In genomic region chr4:8110071-8110986, GRCh38 we compare ENCODE assay signal across 9 cellular contexts. TPM values are rescaled to one million over a fixed set of nuclear protein-coding genes. Genes with fewer than 3 reads are reported as not detected.
A peak's percentile ranks its signal among the peaks of the same experiment; 100 is the strongest.
DNase-seq lines count a peak whose midpoint lies in the region; ATAC-seq and TF ChIP-seq lines count a peak whose summit lies in the region.
"Had no signal": no experiment of that assay in that cellular context is flagged by ENCODE, and none has a peak within 500 bp of the region (broad histone marks: within the 10 kb centered on the region; RNA-seq: fewer than 3 reads in every experiment).

No MANE protein-coding gene starts in this region.

- peaks cover 2% of the 10 kb centered on the region for H3K27me3 Mint-ChIP-seq in activated CD8-positive, alpha-beta memory T cell treated with anti-CD3 and anti-CD28 coated beads, Interleukin-2, amount 10 ng/mL, durations not matched to agents 7 days and 5 days

- H3K27ac Mint-ChIP-seq in activated CD8-positive, alpha-beta memory T cell treated with anti-CD3 and anti-CD28 coated beads, Interleukin-2, amount 10 ng/mL, durations not matched to agents 7 days and 5 days: no peak overlapping the region

- H3K4me3 ChIP-seq in fibroblast of the aortic adventitia (ENCODE audit: low read depth, low read length): no peak overlapping the region
- no peak overlapping the region for H3K4me3 ChIP-seq in skeletal muscle tissue (ENCODE audit: low read length in 3 of 3)
- H3K4me3 ChIP-seq in gastroesophageal sphincter: no peak overlapping the region
- H3K4me3 ChIP-seq: heart left ventricle had no signal

- TF ChIP-seq POLR2A in gastroesophageal sphincter (IDR thresholded peaks at IDR 0.05): no peak

- H3K4me1 Mint-ChIP-seq in activated CD8-positive, alpha-beta memory T cell treated with anti-CD3 and anti-CD28 coated beads, Interleukin-2, amount 10 ng/mL, durations not matched to agents 7 days and 5 days: peaks cover 1% of the 10 kb centered on the region

- CTCF ChIA-PET in activated CD8-positive, alpha-beta memory T cell treated with anti-CD3 and anti-CD28 coated beads, Interleukin-2, amount 10 ng/mL, durations not matched to agents 7 days and 5 days (lab: Charles Lee): no interaction called here

- H3K9me3 Mint-ChIP-seq in activated CD8-positive, alpha-beta memory T cell treated with anti-CD3 and anti-CD28 coated beads, Interleukin-2, amount 10 ng/mL, durations not matched to agents 7 days and 5 days (ENCODE audit: low read depth): no peaks in the 10 kb centered on the region

- ATAC-seq in activated CD8-positive, alpha-beta memory T cell treated with anti-CD3 and anti-CD28 coated beads, Interleukin-2, amount 10 ng/mL, durations not matched to agents 7 days and 5 days: peak; percentile 49
- ATAC-seq in GM18498 (IDR thresholded peaks at IDR 0.05; ENCODE audit: unreplicated experiment) (no peak), gastroesophageal sphincter (no peak)
- ATAC-seq: heart left ventricle had no signal

- H3K4me3 Mint-ChIP-seq in activated CD8-positive, alpha-beta memory T cell treated with anti-CD3 and anti-CD28 coated beads, Interleukin-2, amount 10 ng/mL, durations not matched to agents 7 days and 5 days: no peak overlapping the region

- H3K9me3 ChIP-seq in skeletal muscle tissue (ENCODE audit: control insufficient read depth in 3 of 3, low read length in 3 of 3) (peaks cover 0 to 5% (median 0%) of the 10 kb centered on the region in 3 donors), gastroesophageal sphincter (no peaks in the 10 kb centered on the region)
- H3K9me3 ChIP-seq: heart left ventricle had no signal

- no peak for TF ChIP-seq EP300 in gastroesophageal sphincter (IDR thresholded peaks at IDR 0.05)

- H3K27ac ChIP-seq in skeletal muscle tissue (ENCODE audit: low read depth, low read length) (peak overlapping the region; percentile 29), gastroesophageal sphincter (no peak overlapping the region)
- H3K27ac ChIP-seq: heart left ventricle had no signal

- no peaks in the 10 kb centered on the region for H3K36me3 Mint-ChIP-seq in activated CD8-positive, alpha-beta memory T cell treated with anti-CD3 and anti-CD28 coated beads, Interleukin-2, amount 10 ng/mL, durations not matched to agents 7 days and 5 days

- peaks cover 59 to 92% (median 80%) of the 10 kb centered on the region in 3 donors for H3K4me1 ChIP-seq in skeletal muscle tissue (ENCODE audit: control insufficient read depth in 3 of 3, insufficient read depth in 3 of 3, low read length in 3 of 3)
- peaks cover 0 to 23% (median 0%) of the 10 kb centered on the region in 3 donors for H3K4me1 ChIP-seq in gastroesophageal sphincter

- H3K36me3 ChIP-seq in skeletal muscle tissue (ENCODE audit: control insufficient read depth in 3 of 3, insufficient read depth in 3 of 3, low read length in 3 of 3): peaks cover 11 to 42% (median 29%) of the 10 kb centered on the region in 3 donors
- peaks cover 0 to 8% of the 10 kb centered on the region in 2 donors for H3K36me3 ChIP-seq in gastroesophageal sphincter
- H3K36me3 ChIP-seq: heart left ventricle had no signal

- no peak for DNase-seq in activated CD8-positive, alpha-beta memory T cell treated with anti-CD3 and anti-CD28 coated beads, Interleukin-2, amount 10 ng/mL, durations not matched to agents 7 days and 5 days
- DNase-seq in activated CD8-positive, alpha-beta memory T cell treated with anti-CD3 and anti-CD28 coated beads, Interleukin-2, amount 50 U/mL, for 48 hours: no peak
- peak; percentile 7 for DNase-seq in NCI-H226
- DNase-seq in fibroblast of the aortic adventitia (ENCODE audit: low read depth): no peak
- no peak for DNase-seq in NCI-H69 (lab: John Stamatoyannopoulos, UW)

- H3K9ac ChIP-seq in skeletal muscle tissue (ENCODE audit: low read depth in 1 of 3, low read length in 3 of 3): peak overlapping the region in 1 of 3 donors; percentile 40

- TF ChIP-seq CTCF in fibroblast of the aortic adventitia (IDR thresholded peaks at IDR 0.05; ENCODE audit: insufficient read depth, low read length) (peak; percentile 17), gastroesophageal sphincter (IDR thresholded peaks at IDR 0.05) (no peak)

- WGBS in gastroesophageal sphincter (ENCODE audit: low coverage in 1 of 2), 2 donors: 60 to 66% methylated on average over 1 to 7 of the region's 29 CpGs

- H3K27me3 ChIP-seq in skeletal muscle tissue (ENCODE audit: control insufficient read depth in 3 of 3, insufficient read depth in 3 of 3, low read length in 3 of 3) (no peaks in the 10 kb centered on the region), gastroesophageal sphincter (no peaks in the 10 kb centered on the region)
- H3K27me3 ChIP-seq: heart left ventricle had no signal

RNA-seq across cellular contexts. Expression of gene ABLIM2, which starts 48.3 kb away (rescaled TPM):
- total RNA-seq in activated CD8-positive, alpha-beta memory T cell treated with anti-CD3 and anti-CD28 coated beads, Interleukin-2, amount 10 ng/mL, durations not matched to agents 7 days and 5 days: under 1 TPM in 1 of 2 experiments, not detected in 1; 0.19 TPM
- under 0.01 TPM in 1 of 2 replicates, not detected in the other for total RNA-seq in fibroblast of the aortic adventitia (ENCODE audit: low replicate concordance)
- 7.3 TPM for total RNA-seq in skeletal muscle tissue
- 10 to 100 TPM in 1 of 4 donors, 1 to 10 TPM in 3; 5.0 to 13.5 (median 8.0) TPM for total RNA-seq in gastroesophageal sphincter
